In genomic region chr10:9863559-9864121, GRCh38 we compare ENCODE assay signal across 32 cellular contexts.
"Had no signal": no experiment of that assay in that cellular context is flagged by ENCODE, and none has a peak within 500 bp of the region (broad histone marks: within the 10 kb centered on the region; RNA-seq: fewer than 3 reads in every experiment).

No MANE protein-coding gene starts in this region.

- H3K9me3 Mint-ChIP-seq: activated CD4-positive, alpha-beta memory T cell treated with anti-CD3 and anti-CD28 coated beads for 36 hours; activated CD4-positive, alpha-beta T cell treated with anti-CD3 and anti-CD28 coated beads, Interleukin-2, amount 10 ng/mL, durations not matched to agents 24 days and 14 days; activated naive CD4-positive, alpha-beta T cell treated with anti-CD3 and anti-CD28 coated beads for 36 hours; activated naive CD8-positive, alpha-beta T cell treated with anti-CD3 and anti-CD28 coated beads for 36 hours; activated T-helper 2 cell treated with anti-CD3 and anti-CD28 coated beads, Interferon-gamma antibody, Interleukin-2, Interleukin-4, amounts not matched to agents 10 μg/mL and 5 μg/mL and 100 μg/mL, durations not matched to agents 14 hours and 24 hours and 36 hours had no signal

- H3K4me1 Mint-ChIP-seq: activated CD4-positive, alpha-beta T cell treated with anti-CD3 and anti-CD28 coated beads for 36 hours; activated CD4-positive, alpha-beta T cell treated with anti-CD3 and anti-CD28 coated beads, Interleukin-2, amount 10 ng/mL, durations not matched to agents 24 days and 14 days; activated CD8-positive, alpha-beta memory T cell treated with anti-CD3 and anti-CD28 coated beads, Interleukin-2, amount 10 ng/mL, durations not matched to agents 7 days and 5 days; activated naive CD4-positive, alpha-beta T cell treated with anti-CD3 and anti-CD28 coated beads, Interleukin-2, amount 50 U/mL, for 24 hours; activated naive CD8-positive, alpha-beta T cell treated with anti-CD3 and anti-CD28 coated beads for 36 hours; activated naive CD8-positive, alpha-beta T cell treated with anti-CD3 and anti-CD28 coated beads, Interleukin-2, amount 50 U/mL, for 24 hours; central memory CD8-positive, alpha-beta T cell had no signal

- H3K36me3 Mint-ChIP-seq: activated CD4-positive, alpha-beta memory T cell treated with anti-CD3 and anti-CD28 coated beads for 36 hours; activated CD8-positive, alpha-beta memory T cell treated with anti-CD3 and anti-CD28 coated beads, Interleukin-2, amount 10 ng/mL, durations not matched to agents 7 days and 5 days; activated naive CD4-positive, alpha-beta T cell treated with anti-CD3 and anti-CD28 coated beads, Interleukin-2, amount 50 U/mL, for 24 hours; activated naive CD8-positive, alpha-beta T cell treated with anti-CD3 and anti-CD28 coated beads for 36 hours; brain had no signal

- H3K4me3 Mint-ChIP-seq: activated CD4-positive, alpha-beta memory T cell treated with anti-CD3 and anti-CD28 coated beads for 36 hours; activated CD4-positive, alpha-beta T cell treated with anti-CD3 and anti-CD28 coated beads for 36 hours; activated CD4-positive, alpha-beta T cell treated with anti-CD3 and anti-CD28 coated beads, Interleukin-2, amount 10 ng/mL, durations not matched to agents 24 days and 14 days; activated CD8-positive, alpha-beta memory T cell treated with anti-CD3 and anti-CD28 coated beads, Interleukin-2, amount 10 ng/mL, durations not matched to agents 7 days and 5 days; activated CD8-positive, alpha-beta T cell treated with anti-CD3 and anti-CD28 coated beads, Interleukin-2, amount 10 ng/mL, durations not matched to agents 7 days and 5 days; activated naive CD4-positive, alpha-beta T cell treated with anti-CD3 and anti-CD28 coated beads for 36 hours; activated naive CD4-positive, alpha-beta T cell treated with anti-CD3 and anti-CD28 coated beads, Interleukin-2, amount 50 U/mL, for 24 hours; activated naive CD8-positive, alpha-beta T cell treated with anti-CD3 and anti-CD28 coated beads for 36 hours; activated naive CD8-positive, alpha-beta T cell treated with anti-CD3 and anti-CD28 coated beads, Interleukin-2, amount 50 U/mL, for 24 hours; activated T-helper 1 cell treated with anti-CD3 and anti-CD28 coated beads, Interleukin-12 subunit alpha, Interleukin-12 subunit beta, Interleukin-2, Interleukin-4 antibody, amounts not matched to agents 30 ng/mL and 10 ng/mL and 1 ng/mL, durations not matched to agents 14 hours and 24 hours and 36 hours; brain; central memory CD8-positive, alpha-beta T cell; effector memory CD8-positive, alpha-beta T cell had no signal

- H3K27ac ChIP-seq: adrenal gland, breast epithelium, esophagus squamous epithelium, gastroesophageal sphincter, heart right ventricle had no signal

- H3K9me3 ChIP-seq: adrenal gland, breast epithelium, esophagus squamous epithelium, gastroesophageal sphincter, heart right ventricle had no signal

- H3K36me3 ChIP-seq: adrenal gland, breast epithelium, esophagus squamous epithelium, gastroesophageal sphincter, heart right ventricle had no signal

- H3K4me3 ChIP-seq: adrenal gland, breast epithelium, esophagus squamous epithelium, gastroesophageal sphincter, heart right ventricle had no signal

- H3K27me3 ChIP-seq: adrenal gland, breast epithelium, esophagus squamous epithelium, gastroesophageal sphincter, heart right ventricle had no signal

- H3K4me1 ChIP-seq: adrenal gland, breast epithelium, esophagus squamous epithelium, gastroesophageal sphincter, heart right ventricle had no signal

- DNase-seq: activated CD4-positive, alpha-beta memory T cell treated with anti-CD3 and anti-CD28 coated beads for 36 hours; activated CD4-positive, alpha-beta T cell treated with anti-CD3 and anti-CD28 coated beads for 36 hours; activated CD4-positive, alpha-beta T cell treated with anti-CD3 and anti-CD28 coated beads, Interleukin-2, amount 10 ng/mL, durations not matched to agents 24 days and 14 days; activated CD4-positive, CD25-positive, alpha-beta regulatory T cell; activated CD4-positive, CD25-positive, alpha-beta regulatory T cell treated with anti-CD3 and anti-CD28 coated beads, Interleukin-2, amount 50 U/mL, for 72 hours; activated CD8-positive, alpha-beta memory T cell treated with anti-CD3 and anti-CD28 coated beads, Interleukin-2, amount 10 ng/mL, durations not matched to agents 7 days and 5 days; activated CD8-positive, alpha-beta memory T cell treated with anti-CD3 and anti-CD28 coated beads, Interleukin-2, amount 50 U/mL, for 4 hours; activated CD8-positive, alpha-beta T cell treated with anti-CD3 and anti-CD28 coated beads, Interleukin-2, amount 10 ng/mL, durations not matched to agents 7 days and 5 days; activated effector memory CD4-positive, alpha-beta T cell treated with anti-CD3 and anti-CD28 coated beads, Interleukin-2, amount 50 U/mL, for 16 hours; activated naive CD4-positive, alpha-beta T cell treated with anti-CD3 and anti-CD28 coated beads for 36 hours; activated naive CD8-positive, alpha-beta T cell treated with anti-CD3 and anti-CD28 coated beads for 36 hours; activated naive CD8-positive, alpha-beta T cell treated with anti-CD3 and anti-CD28 coated beads, Interleukin-2, amount 50 U/mL, for 24 hours; activated T-cell treated with anti-CD3 and anti-CD28 coated beads, Interleukin-2, amount 50 U/mL, for 1 hour; activated T-cell treated with anti-CD3 and anti-CD28 coated beads, Interleukin-2, amount 50 U/mL, for 48 hours; adrenal gland; amygdala; aorta; cortex of kidney; dermis blood vessel endothelial cell; effector CD4-positive, alpha-beta T cell; effector memory CD8-positive, alpha-beta T cell; esophagus squamous epithelium; foreskin melanocyte; heart right ventricle; T-helper 2 cell had no signal

- ATAC-seq: activated CD4-positive, alpha-beta T cell treated with anti-CD3 and anti-CD28 coated beads for 36 hours; activated CD8-positive, alpha-beta memory T cell treated with anti-CD3 and anti-CD28 coated beads, Interleukin-2, amount 10 ng/mL, durations not matched to agents 7 days and 5 days; activated CD8-positive, alpha-beta T cell treated with anti-CD3 and anti-CD28 coated beads, Interleukin-2, amount 10 ng/mL, durations not matched to agents 7 days and 5 days; activated naive CD8-positive, alpha-beta T cell treated with anti-CD3 and anti-CD28 coated beads, Interleukin-2, amount 50 U/mL, for 24 hours; effector memory CD8-positive, alpha-beta T cell; gastroesophageal sphincter; heart right ventricle had no signal

- H3K27me3 Mint-ChIP-seq: activated CD4-positive, alpha-beta memory T cell treated with anti-CD3 and anti-CD28 coated beads for 36 hours; activated CD4-positive, alpha-beta T cell treated with anti-CD3 and anti-CD28 coated beads, Interleukin-2, amount 10 ng/mL, durations not matched to agents 24 days and 14 days; activated CD8-positive, alpha-beta memory T cell treated with anti-CD3 and anti-CD28 coated beads, Interleukin-2, amount 10 ng/mL, durations not matched to agents 7 days and 5 days; brain; central memory CD8-positive, alpha-beta T cell; effector memory CD8-positive, alpha-beta T cell had no signal

- H3K27ac Mint-ChIP-seq: activated CD4-positive, alpha-beta memory T cell treated with anti-CD3 and anti-CD28 coated beads for 36 hours; activated CD4-positive, alpha-beta T cell treated with anti-CD3 and anti-CD28 coated beads for 36 hours; activated CD4-positive, alpha-beta T cell treated with anti-CD3 and anti-CD28 coated beads, Interleukin-2, amount 10 ng/mL, durations not matched to agents 24 days and 14 days; activated CD8-positive, alpha-beta memory T cell treated with anti-CD3 and anti-CD28 coated beads, Interleukin-2, amount 10 ng/mL, durations not matched to agents 7 days and 5 days; activated CD8-positive, alpha-beta T cell treated with anti-CD3 and anti-CD28 coated beads, Interleukin-2, amount 10 ng/mL, durations not matched to agents 7 days and 5 days; activated naive CD4-positive, alpha-beta T cell treated with anti-CD3 and anti-CD28 coated beads for 36 hours; activated naive CD4-positive, alpha-beta T cell treated with anti-CD3 and anti-CD28 coated beads, Interleukin-2, amount 50 U/mL, for 24 hours; activated naive CD8-positive, alpha-beta T cell treated with anti-CD3 and anti-CD28 coated beads for 36 hours; activated naive CD8-positive, alpha-beta T cell treated with anti-CD3 and anti-CD28 coated beads, Interleukin-2, amount 50 U/mL, for 24 hours; activated T-helper 1 cell treated with anti-CD3 and anti-CD28 coated beads, Interleukin-12 subunit alpha, Interleukin-12 subunit beta, Interleukin-2, Interleukin-4 antibody, amounts not matched to agents 30 ng/mL and 10 ng/mL and 1 ng/mL, durations not matched to agents 14 hours and 24 hours and 36 hours; activated T-helper 2 cell treated with anti-CD3 and anti-CD28 coated beads, Interferon-gamma antibody, Interleukin-2, Interleukin-4, amounts not matched to agents 10 μg/mL and 5 μg/mL and 100 μg/mL, durations not matched to agents 14 hours and 24 hours and 36 hours; brain; effector memory CD8-positive, alpha-beta T cell had no signal
